Comparison of ENCODE assay signal across 8 cellular contexts in the genomic region with DNA sequence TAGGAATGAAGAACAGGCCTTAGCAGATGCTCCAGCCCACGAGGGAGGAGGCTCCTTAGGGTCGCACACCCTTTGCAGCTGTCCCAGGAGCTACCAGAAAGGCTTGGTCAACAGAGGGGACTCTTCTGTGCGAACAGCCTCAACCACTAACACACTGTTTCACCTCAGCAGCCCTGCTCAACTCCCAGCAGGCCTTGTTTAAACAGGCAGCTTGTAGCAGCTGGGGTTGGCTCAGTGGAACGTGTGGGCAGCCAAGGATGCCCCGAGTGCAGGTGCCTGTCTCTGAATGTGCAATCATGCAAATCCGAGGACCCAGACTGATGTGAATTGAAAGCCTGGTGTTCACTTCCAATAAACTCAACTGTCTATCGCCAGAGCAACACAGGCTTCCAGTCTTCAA.
DNase-seq lines count a peak whose midpoint lies in the region; ATAC-seq and TF ChIP-seq lines count a peak whose summit lies in the region.

No MANE protein-coding gene starts in this region.

- no peak overlapping the region for H2BK15ac ChIP-seq in neuronal stem cell (ENCODE audit: low read length)

- H3K4me1 ChIP-seq in OCI-LY7 (ENCODE audit: insufficient read depth, low read length, poor library complexity, severe bottlenecking), result peaks cover 61% of the 10 kb centered on the region
- H3K4me1 ChIP-seq in neuronal stem cell (ENCODE audit: control insufficient read depth in 2 of 2, insufficient read depth in 1 of 2, low read depth in 1 of 2, low read length in 2 of 2), result no peaks in the 10 kb centered on the region

- POLR2A ChIA-PET in OCI-LY7 (lab: Charles Lee), result interaction anchor here (0.5 to 9.3 kb wide), 26 partner anchors 8 to 221 kb away, joined by 3 to 115 read pairs (median 4); a partner anchor contains a TSS

- CTCF ChIA-PET in OCI-LY7 (lab: Charles Lee; ENCODE audit: unreplicated experiment), result interaction anchor here (0.9 to 3.8 kb wide), 9 partner anchors 13 to 209 kb away, joined by 3 to 15 read pairs (median 7); no protein-coding TSS in a partner anchor

- ATAC-seq in GM19025 (IDR thresholded peaks at IDR 0.05; ENCODE audit: low read depth, unreplicated experiment) (peak; percentile 97), HG03066 (IDR thresholded peaks at IDR 0.05; ENCODE audit: low read depth, unreplicated experiment) (peak; percentile 88), natural killer cell (no peak)

- no peaks in the 10 kb centered on the region for H3K9me2 ChIP-seq in OCI-LY7 (ENCODE audit: insufficient read depth, low read length)

- no peak overlapping the region for H2BK5ac ChIP-seq in neuronal stem cell (ENCODE audit: low read length)

- no peaks in the 10 kb centered on the region for H3K9me3 Mint-ChIP-seq in natural killer cell

- no peak overlapping the region for H3K4ac ChIP-seq in neuronal stem cell (ENCODE audit: low read length)

- H3K36me3 Mint-ChIP-seq in natural killer cell, result no peaks in the 10 kb centered on the region

- no peak overlapping the region for H2BK120ac ChIP-seq in neuronal stem cell (ENCODE audit: low read depth, low read length)

- H3K27ac Mint-ChIP-seq in natural killer cell, result no peak overlapping the region

- intact Hi-C loops in OCI-LY7 (cut with micrococcal nuclease; ENCODE audit: unreplicated experiment), result loop anchor here (1.0 to 2.0 kb wide), 9 partner anchors 32 to 290 kb away; no protein-coding TSS in a partner anchor
- intact Hi-C loops in natural killer cell (cut with micrococcal nuclease), result no loop called here

- WGBS in neuronal stem cell (ENCODE audit: extremely low coverage in 2 of 2, insufficient read length in 2 of 2, insufficient replicate concordance in 1 of 2), 2 donors, result no CpG with 5 or more reads among the region's 7 CpGs

- peaks cover 32% of the 10 kb centered on the region for H3K36me3 ChIP-seq in OCI-LY7 (ENCODE audit: insufficient read depth, low read length)
- no peaks in the 10 kb centered on the region for H3K36me3 ChIP-seq in neuronal stem cell (replicated peaks in 1 of 2; ENCODE audit: control insufficient read depth in 2 of 2, insufficient read depth in 2 of 2, low read length in 2 of 2)

- no peak overlapping the region for H3K18ac ChIP-seq in neuronal stem cell (ENCODE audit: low read length)

- H4K91ac ChIP-seq in neuronal stem cell (ENCODE audit: low read depth, low read length, poor library complexity), result no peak overlapping the region

- no peak overlapping the region for H2AK5ac ChIP-seq in neuronal stem cell (ENCODE audit: low read depth, low read length)

- H3K9ac ChIP-seq in neuronal stem cell (ENCODE audit: low read depth, low read length, poor library complexity), result no peak overlapping the region

- H3K79me1 ChIP-seq in neuronal stem cell (ENCODE audit: low read depth, low read length), result no peaks in the 10 kb centered on the region

- H3K27me3 ChIP-seq in neuronal stem cell (ENCODE audit: control insufficient read depth in 3 of 3, insufficient read depth in 3 of 3, low read depth in 1 of 3, low read length in 3 of 3), result no peaks in the 10 kb centered on the region

- H3K4me1 Mint-ChIP-seq in natural killer cell, result peaks cover 3 to 9% of the 10 kb centered on the region in 2 donors

- no peak overlapping the region for H4K8ac ChIP-seq in neuronal stem cell (ENCODE audit: low read depth, low read length)

- TF ChIP-seq CTCF in OCI-LY7 (conservative IDR thresholded peaks at IDR 0.05; ENCODE audit: low read length) (no peak), natural killer cell (IDR thresholded peaks at IDR 0.05) (no peak)

- BruUV-seq in OCI-LY7 (replicated peaks; lab: Mats Ljungman, UMichigan), result no TSS peak

- H2AFZ ChIP-seq in OCI-LY7 (ENCODE audit: low read length), result no peak overlapping the region; the same call in 1 of the 2 replicates
- H2AFZ ChIP-seq in neuronal stem cell (ENCODE audit: low read length), result no peak overlapping the region

- DNase-seq in COLO668 (lab: John Stamatoyannopoulos, UW; ENCODE audit: unreplicated experiment), result peak; percentile 82
- DNase-seq in OCI-LY7 (ENCODE audit: low spot score), result peak; percentile 100
- DNase-seq in neuronal stem cell (ENCODE audit: low spot score), result no peak
- no peak for DNase-seq in AG08396 (ENCODE audit: low spot score)
- no peak for DNase-seq in mucosa of gallbladder (ENCODE audit: low spot score)
- DNase-seq in natural killer cell, result no peak

- H3K27ac ChIP-seq in OCI-LY7 (ENCODE audit: low read depth, low read length, poor library complexity, severe bottlenecking) (peak overlapping the region; percentile 97), neuronal stem cell (replicated peaks; ENCODE audit: low read length) (no peak overlapping the region)

- H3K79me2 ChIP-seq in OCI-LY7 (ENCODE audit: insufficient read depth, low read depth, low read length), result no peaks in the 10 kb centered on the region

- no peak overlapping the region for H2BK12ac ChIP-seq in neuronal stem cell (ENCODE audit: low read length)

- H3K9me3 ChIP-seq in OCI-LY7 (ENCODE audit: low read length) (peaks cover 54% of the 10 kb centered on the region), neuronal stem cell (replicated peaks in 1 of 2; ENCODE audit: control insufficient read depth in 2 of 2, insufficient read depth in 1 of 2, low read depth in 1 of 2, low read length in 2 of 2) (no peaks in the 10 kb centered on the region)

- H3K23ac ChIP-seq in neuronal stem cell (ENCODE audit: low read depth, low read length, poor library complexity), result no peak overlapping the region

- H3K4me3 ChIP-seq in OCI-LY7 (ENCODE audit: low read depth, low read length, poor library complexity, severe bottlenecking), result peak overlapping the region; percentile 58
- H3K4me3 ChIP-seq in neuronal stem cell (ENCODE audit: low read length in 2 of 2), result no peak overlapping the region

- no peak overlapping the region for H3K4me3 Mint-ChIP-seq in natural killer cell

- H4K20me1 ChIP-seq in OCI-LY7 (ENCODE audit: insufficient read depth, low read length), result no peaks in the 10 kb centered on the region

- H3K4me2 ChIP-seq in OCI-LY7 (ENCODE audit: low read length), result peak overlapping the region; percentile 92
- H3K4me2 ChIP-seq in neuronal stem cell (ENCODE audit: insufficient read depth, low read length, poor library complexity, severe bottlenecking), result no peak overlapping the region

- peaks cover 4 to 13% of the 10 kb centered on the region in 2 donors for H3K27me3 Mint-ChIP-seq in natural killer cell (ENCODE audit: low read depth in 2 of 2)

- no peak overlapping the region for H3K14ac ChIP-seq in neuronal stem cell (ENCODE audit: low read length)

Comparison
In these comparisons a context has a peak if more than half of its experiments do, and no peak if none do; other contexts are left out.
1. DNase-seq: peak in COLO668 (single experiment) and OCI-LY7 (single experiment); none in neuronal stem cell (single experiment), AG08396 (single experiment), mucosa of gallbladder (single experiment) and natural killer cell (single experiment).
2. ATAC-seq: peak in GM19025 (single experiment) and HG03066 (single experiment); none in natural killer cell (0 of 3).